Comparison of ENCODE assay signal across 34 cellular contexts in the genomic region with DNA sequence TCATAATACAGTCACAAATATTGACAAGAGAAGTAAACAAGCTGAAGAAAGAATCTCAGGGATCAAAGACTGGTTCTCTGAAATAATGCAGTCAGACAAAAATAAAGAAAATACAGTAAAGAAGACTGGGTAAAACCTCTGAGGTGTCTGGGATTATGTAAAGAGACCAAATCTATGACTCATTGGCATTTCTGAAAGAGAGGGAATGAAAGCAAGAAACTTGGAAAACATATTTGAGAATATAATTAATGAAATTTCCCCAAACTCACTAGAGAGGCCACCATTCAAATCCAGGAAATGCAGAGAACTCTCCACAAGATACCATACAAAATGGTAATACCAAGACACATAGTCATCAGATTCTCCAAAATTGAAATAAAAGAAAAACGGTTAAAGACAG. TPM values are rescaled to one million over a fixed set of nuclear protein-coding genes. Genes with fewer than 3 reads are reported as not detected.
"Had no signal": no experiment of that assay in that cellular context is flagged by ENCODE, and none has a peak within 500 bp of the region (broad histone marks: within the 10 kb centered on the region; RNA-seq: fewer than 3 reads in every experiment).

No MANE protein-coding gene starts in this region.

- H3K36me3 Mint-ChIP-seq: activated CD4-positive, alpha-beta memory T cell treated with anti-CD3 and anti-CD28 coated beads for 36 hours; immature natural killer cell; stimulated activated naive B cell treated with anti-CD40 and anti-IgM and Interleukin-4, amounts not matched to agents 10 μg/mL and 1 μg/mL and 100 μg/mL, for 72 hours had no signal

- H3K9me3 ChIP-seq: mucosa of descending colon, neutrophil, psoas muscle, sigmoid colon, stomach, thyroid gland, upper lobe of left lung, vagina had no signal

- H3K27ac Mint-ChIP-seq: activated CD4-positive, alpha-beta memory T cell treated with anti-CD3 and anti-CD28 coated beads for 36 hours; activated CD4-positive, alpha-beta T cell treated with anti-CD3 and anti-CD28 coated beads, Interleukin-2, amount 10 ng/mL, durations not matched to agents 24 days and 14 days; activated naive CD4-positive, alpha-beta T cell treated with anti-CD3 and anti-CD28 coated beads, Interleukin-2, amount 50 U/mL, for 72 hours; activated T-helper 2 cell treated with anti-CD3 and anti-CD28 coated beads, Interferon-gamma antibody, Interleukin-2, Interleukin-4, amounts not matched to agents 10 μg/mL and 5 μg/mL and 100 μg/mL, durations not matched to agents 14 hours and 24 hours and 36 hours; immature natural killer cell; memory B cell; naive B cell; nephron progenitor cell; stimulated activated naive B cell treated with anti-CD40 and anti-IgM and Interleukin-4, amounts not matched to agents 10 μg/mL and 1 μg/mL and 100 μg/mL, for 72 hours; T-helper 17 cell had no signal

- H3K27ac ChIP-seq: brain microvascular endothelial cell, foreskin keratinocyte, heart left ventricle, neutrophil, parathyroid adenoma, psoas muscle, sigmoid colon, stomach, thyroid gland, upper lobe of left lung, vagina had no signal

- ATAC-seq: activated naive CD4-positive, alpha-beta T cell treated with anti-CD3 and anti-CD28 coated beads, Interleukin-2, amount 50 U/mL, for 72 hours; activated T-cell treated with anti-CD3 and anti-CD28 coated beads, Interleukin-2, amount 50 U/mL, for 4 hours; foreskin keratinocyte; heart left ventricle; mucosa of descending colon; psoas muscle; SK-N-SH treated with all-trans-retinoic acid at 6 μM for 48 hours; stimulated activated naive B cell treated with anti-CD40 and anti-IgM and Interleukin-4, amounts not matched to agents 10 μg/mL and 1 μg/mL and 100 μg/mL, for 72 hours; T-helper 17 cell had no signal

- H3K9me3 Mint-ChIP-seq: activated CD4-positive, alpha-beta T cell treated with anti-CD3 and anti-CD28 coated beads, Interleukin-2, amount 10 ng/mL, durations not matched to agents 24 days and 14 days had no signal

- H3K4me1 ChIP-seq: heart left ventricle, parathyroid adenoma, psoas muscle, sigmoid colon, stomach, thyroid gland, upper lobe of left lung, vagina had no signal

- DNase-seq: activated CD4-positive, alpha-beta memory T cell treated with anti-CD3 and anti-CD28 coated beads for 36 hours; activated CD4-positive, alpha-beta T cell treated with anti-CD3 and anti-CD28 coated beads, Interleukin-2, amount 10 ng/mL, durations not matched to agents 24 days and 14 days; activated CD4-positive, CD25-positive, alpha-beta regulatory T cell treated with anti-CD3 and anti-CD28 coated beads, Interleukin-2, amount 50 U/mL, for 72 hours; activated CD8-positive, alpha-beta memory T cell treated with anti-CD3 and anti-CD28 coated beads, Interleukin-2, amount 50 U/mL, for 48 hours; activated T-cell treated with anti-CD3 and anti-CD28 coated beads, Interleukin-2, amount 50 U/mL, for 4 hours; aorta; brain microvascular endothelial cell; central memory CD4-positive, alpha-beta T cell; effector CD8-positive, alpha-beta T cell; erythroblast; foreskin keratinocyte; heart left ventricle; hypothalamus; immature natural killer cell; mucosa of descending colon; naive B cell; nephron progenitor cell; psoas muscle; sigmoid colon; stimulated activated CD4-positive, alpha-beta T cell treated with anti-CD3 and anti-CD28 coated beads, Interleukin-15, amount 100 ng/mL, for 24 hours; stimulated activated CD4-positive, alpha-beta T cell treated with anti-CD3 and anti-CD28 coated beads, Interleukin-2, amount 100 ng/mL, for 24 hours; stimulated activated naive B cell treated with anti-CD40 and anti-IgM and Interleukin-4, amounts not matched to agents 10 μg/mL and 1 μg/mL and 100 μg/mL, for 72 hours; stomach; T-helper 17 cell; thyroid gland; upper lobe of left lung had no signal

- H3K4me3 ChIP-seq: heart left ventricle, mucosa of descending colon, psoas muscle, sigmoid colon, stomach, thyroid gland, upper lobe of left lung, vagina had no signal

- H3K9ac ChIP-seq: parathyroid adenoma had no signal

- H3K27me3 Mint-ChIP-seq: activated CD4-positive, alpha-beta memory T cell treated with anti-CD3 and anti-CD28 coated beads for 36 hours; activated CD4-positive, alpha-beta T cell treated with anti-CD3 and anti-CD28 coated beads, Interleukin-2, amount 10 ng/mL, durations not matched to agents 24 days and 14 days; memory B cell; naive B cell; stimulated activated naive B cell treated with anti-CD40 and anti-IgM and Interleukin-4, amounts not matched to agents 10 μg/mL and 1 μg/mL and 100 μg/mL, for 72 hours; T-helper 17 cell had no signal

- H3K79me2 ChIP-seq: parathyroid adenoma had no signal

- H3K36me3 ChIP-seq: brain microvascular endothelial cell, heart left ventricle, neutrophil, sigmoid colon, stomach, thyroid gland, upper lobe of left lung, vagina had no signal

- H3K4me3 Mint-ChIP-seq: activated CD4-positive, alpha-beta memory T cell treated with anti-CD3 and anti-CD28 coated beads for 36 hours; activated CD4-positive, alpha-beta T cell treated with anti-CD3 and anti-CD28 coated beads, Interleukin-2, amount 10 ng/mL, durations not matched to agents 24 days and 14 days; activated T-cell treated with anti-CD3 and anti-CD28 coated beads, Interleukin-2, amount 50 U/mL, for 4 hours; immature natural killer cell; memory B cell; naive B cell; nephron progenitor cell; stimulated activated naive B cell treated with anti-CD40 and anti-IgM and Interleukin-4, amounts not matched to agents 10 μg/mL and 1 μg/mL and 100 μg/mL, for 72 hours; T-helper 17 cell had no signal

- H3K4me1 Mint-ChIP-seq: activated CD4-positive, alpha-beta T cell treated with anti-CD3 and anti-CD28 coated beads, Interleukin-2, amount 10 ng/mL, durations not matched to agents 24 days and 14 days; immature natural killer cell; memory B cell; naive B cell; stimulated activated naive B cell treated with anti-CD40 and anti-IgM and Interleukin-4, amounts not matched to agents 10 μg/mL and 1 μg/mL and 100 μg/mL, for 72 hours; T-helper 17 cell had no signal

- H2AFZ ChIP-seq: parathyroid adenoma had no signal

- H3K27me3 ChIP-seq: brain microvascular endothelial cell, foreskin keratinocyte, heart left ventricle, neutrophil, sigmoid colon, stomach, thyroid gland, upper lobe of left lung, vagina had no signal

RNA-seq across cellular contexts. Expression of a gene that starts 53.0 kb away (rescaled TPM):
- total RNA-seq: activated CD4-positive, alpha-beta memory T cell treated with anti-CD3 and anti-CD28 coated beads for 36 hours; activated CD4-positive, alpha-beta T cell treated with anti-CD3 and anti-CD28 coated beads, Interleukin-2, amount 10 ng/mL, durations not matched to agents 24 days and 14 days; activated CD8-positive, alpha-beta memory T cell treated with anti-CD3 and anti-CD28 coated beads for 36 hours; activated naive CD4-positive, alpha-beta T cell treated with anti-CD3 and anti-CD28 coated beads, Interleukin-2, amount 50 U/mL, for 72 hours; activated T-helper 2 cell treated with anti-CD3 and anti-CD28 coated beads, Interferon-gamma antibody, Interleukin-2, Interleukin-4, amounts not matched to agents 10 μg/mL and 5 μg/mL and 100 μg/mL, durations not matched to agents 14 hours and 24 hours and 36 hours; T-helper 17 cell had no signal
- polyA plus RNA-seq: immature natural killer cell had no signal
